17 cellular contexts compared by ENCODE assay signal in the genomic region with DNA sequence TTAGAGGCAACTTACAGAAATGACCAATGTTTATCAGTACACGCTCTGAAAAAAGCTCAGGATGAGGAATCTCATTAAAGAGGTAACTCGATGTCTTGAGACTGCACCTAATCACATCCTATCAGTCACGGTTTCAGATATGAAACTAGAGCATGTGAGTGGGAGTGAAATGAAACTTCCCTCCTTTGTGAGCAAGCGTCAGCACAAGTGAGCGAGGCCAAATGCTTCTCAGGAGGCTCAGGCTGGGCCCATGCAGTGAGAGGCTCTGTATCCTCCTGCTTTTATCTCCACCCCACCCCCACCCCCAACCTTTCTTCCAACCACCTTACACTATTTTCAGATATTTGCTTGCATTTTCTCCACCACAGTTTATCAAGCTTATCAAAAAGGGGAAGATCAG.
DNase-seq lines count a peak whose midpoint lies in the region; ATAC-seq and TF ChIP-seq lines count a peak whose summit lies in the region.
"Had no signal": no experiment of that assay in that cellular context is flagged by ENCODE, and none has a peak within 500 bp of the region (broad histone marks: within the 10 kb centered on the region; RNA-seq: fewer than 3 reads in every experiment).

No MANE protein-coding gene starts in this region.

- WGBS in spleen, 5 donors: 40 to 66% (median 55%) methylated on average over 5 of the region's 5 CpGs

- no peaks in the 10 kb centered on the region for H3K27me3 ChIP-seq in spleen (replicated peaks in 1 of 7)

- H3K4me3 ChIP-seq in spleen: no peak overlapping the region

- DNase-seq in EL: peak; percentile 1
- peak; percentile 31 for DNase-seq in RPMI8226
- no peak for DNase-seq in spleen
- no peak for DNase-seq in NCI-H146 treated with DMSO at 0.1 percent for 48 hours (lab: John Stamatoyannopoulos, UW; ENCODE audit: unreplicated experiment)
- DNase-seq: activated CD4-positive, CD25-positive, alpha-beta regulatory T cell treated with anti-CD3 and anti-CD28 coated beads, Interleukin-2, amount 50 U/mL, for 72 hours; activated gamma-delta T cell treated with Interleukin-2 at 50 U/mL for 16 hours; aorta; natural killer cell; NCI-H2107; NCI-H69; stimulated activated naive CD8-positive, alpha-beta T cell treated with anti-CD3 and anti-CD28 coated beads, Interleukin-15, amount 100 ng/mL, for 72 hours; T-helper 1 cell had no signal

- no peak overlapping the region for H3K27ac ChIP-seq in spleen

- H3K9me3 ChIP-seq in spleen: no peaks in the 10 kb centered on the region

- no peak for TF ChIP-seq CTCF in spleen (IDR thresholded peaks at IDR 0.05 in 8 of 11, conservative IDR thresholded peaks at IDR 0.05 in 3 of 11)

- intact Hi-C loops in spleen (cut with DNase I; ENCODE audit: low total_unique reads): no loop called here

- H3K36me3 ChIP-seq in spleen: no peaks in the 10 kb centered on the region

- ATAC-seq in GM19372 (IDR thresholded peaks at IDR 0.05; ENCODE audit: low read depth, unreplicated experiment) (peak; percentile 79), HG03039 (IDR thresholded peaks at IDR 0.05; ENCODE audit: unreplicated experiment) (peak; percentile 65), HG02623 (IDR thresholded peaks at IDR 0.05; ENCODE audit: unreplicated experiment) (no peak), GM21619 (IDR thresholded peaks at IDR 0.05; ENCODE audit: unreplicated experiment) (no peak)
- ATAC-seq: HCT116; natural killer cell; stimulated activated naive CD8-positive, alpha-beta T cell treated with anti-CD3 and anti-CD28 coated beads, Interleukin-15, amount 100 ng/mL, for 72 hours had no signal

- H3K4me1 ChIP-seq in spleen: no peaks in the 10 kb centered on the region

- TF ChIP-seq POLR2A in spleen (IDR thresholded peaks at IDR 0.05): no peak

Comparison
In these comparisons a context has a peak if more than half of its experiments do, and no peak if none do; other contexts are left out.
1. DNase-seq: peak in EL (single experiment) and RPMI8226 (single experiment); none in spleen (single experiment) and NCI-H146 treated with DMSO at 0.1 percent for 48 hours (single experiment).
2. ATAC-seq: peak in GM19372 (single experiment) and HG03039 (single experiment); none in HG02623 (single experiment) and GM21619 (single experiment).